ENCODE assay signal across 22 cellular contexts in the genomic region with DNA sequence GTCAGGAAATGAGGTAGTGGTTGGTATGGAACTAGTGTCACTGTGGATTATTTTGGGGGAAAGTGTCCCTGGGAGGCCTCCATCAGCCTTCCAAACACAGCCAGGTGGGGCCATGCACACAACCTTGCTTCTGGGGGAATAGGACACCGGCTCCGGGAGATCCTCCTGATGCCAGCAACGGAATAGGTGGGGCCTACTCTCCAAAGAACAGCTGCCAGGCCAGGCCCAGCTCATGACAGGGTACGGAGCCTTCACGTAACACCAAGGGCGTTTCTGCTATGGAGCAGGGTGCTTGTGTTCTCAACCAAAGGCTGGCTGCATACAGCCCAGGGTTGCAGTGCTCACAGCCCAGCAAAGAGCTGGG. TPM values are rescaled to one million over a fixed set of nuclear protein-coding genes. Genes with fewer than 3 reads are reported as not detected.
DNase-seq lines count a peak whose midpoint lies in the region; ATAC-seq, FAIRE-seq and TF ChIP-seq lines count a peak whose summit lies in the region.
"Had no signal": no experiment of that assay in that cellular context is flagged by ENCODE, and none has a peak within 500 bp of the region (broad histone marks: within the 10 kb centered on the region; RNA-seq: fewer than 3 reads in every experiment).

No MANE protein-coding gene starts in this region.

- no peaks in the 10 kb centered on the region for H4K20me1 ChIP-seq in K562 (replicated peaks; ENCODE audit: control insufficient read depth, insufficient read depth, low read length)

- FAIRE-seq in K562 (lab: Jason Lieb, UNC): no peak
- FAIRE-seq in kidney (lab: Jason Lieb, UNC): no peak
- FAIRE-seq: GM12878, GM19239 had no signal

- H3K27me3 Mint-ChIP-seq in activated T-cell treated with anti-CD3 and anti-CD28 coated beads, Interleukin-2, amount 50 U/mL, for 24 hours: peaks cover 51% of the 10 kb centered on the region

- H3K4me1 ChIP-seq in right atrium auricular region: peaks cover 0 to 23% of the 10 kb centered on the region in 2 donors
- peaks cover 32 to 39% of the 10 kb centered on the region in 2 experiments for H3K4me1 ChIP-seq in K562 (replicated peaks in 1 of 2; ENCODE audit: control insufficient read depth in 2 of 2, insufficient read depth in 2 of 2, low read length in 2 of 2)
- H3K4me1 ChIP-seq in kidney (ENCODE audit: control insufficient read depth in 1 of 2, insufficient read depth in 1 of 2, low read depth in 1 of 2, low read length in 2 of 2): peaks cover 7% of the 10 kb centered on the region in 2 donors
- no peaks in the 10 kb centered on the region for H3K4me1 ChIP-seq in parathyroid adenoma
- peaks cover 0 to 6% (median 0%) of the 10 kb centered on the region in 4 donors for H3K4me1 ChIP-seq in transverse colon

- 85% methylated on average over 6 of the region's 6 CpGs for WGBS in K562 (ENCODE audit: insufficient coverage, low coverage, missing lambda C conversion rate)
- 84 to 92% methylated on average over 3 to 6 of the region's 6 CpGs for WGBS in transverse colon (ENCODE audit: low coverage in 1 of 2), 2 donors

- peaks cover 4% of the 10 kb centered on the region for H3K9me1 ChIP-seq in K562 (ENCODE audit: control insufficient read depth, insufficient read depth, low read length)

- CTCF ChIA-PET in K562 (lab: Yijun Ruan, JAX; ENCODE audit: low intra/inter-chr PET ratio): no interaction called here

- TF ChIP-seq POLR2A in K562 (conservative IDR thresholded peaks at IDR 0.05) (no peak), transverse colon (IDR thresholded peaks at IDR 0.05) (no peak)

- DNase-seq in Right ventricle myocardium inferior (ENCODE audit: missing footprints) (peak; percentile 45), right atrium auricular region (ENCODE audit: low spot score) (no peak), K562 (ENCODE audit: extremely low read depth in 1 of 4, low spot score in 3 of 4) (no peak), kidney (peak; percentile 60), GM19240 (ENCODE audit: insufficient read length, low spot score) (no peak), transverse colon (no peak)
- no peak for DNase-seq in activated T-cell treated with anti-CD3 and anti-CD28 coated beads, Interleukin-2, amount 50 U/mL, for 24 hours
- DNase-seq: AML-193, COR-L47, EL, KG1, NCI-H1105 treated with DMSO at 0.1 percent for 48 hours, NCI-H1694 treated with DMSO at 0.1 percent for 48 hours, OCI-M1, SIG-M5 had no signal

- H3K27me3 ChIP-seq in right atrium auricular region (no peaks in the 10 kb centered on the region), K562 (ENCODE audit: control insufficient read depth in 2 of 2, insufficient read depth in 2 of 2, low read length in 2 of 2) (no peaks in the 10 kb centered on the region), parathyroid adenoma (ENCODE audit: control insufficient read depth, insufficient read depth, low read length) (no peaks in the 10 kb centered on the region), transverse colon (no peaks in the 10 kb centered on the region)

- no TSS peak for BruUV-seq in K562 (replicated peaks; lab: Mats Ljungman, UMichigan)

- POLR2A ChIA-PET in K562 (lab: Yijun Ruan, JAX): no interaction called here

- H3K27ac Mint-ChIP-seq in activated T-cell treated with anti-CD3 and anti-CD28 coated beads, Interleukin-2, amount 50 U/mL, for 24 hours: no peak overlapping the region
- H3K27ac Mint-ChIP-seq: GM23338 had no signal

- TF ChIP-seq CTCF in right atrium auricular region (IDR thresholded peaks at IDR 0.05) (no peak), K562 (IDR thresholded peaks at IDR 0.05 in 2 of 3, conservative IDR thresholded peaks at IDR 0.05 in 1 of 3; ENCODE audit: insufficient read depth in 2 of 3, low read depth in 1 of 3, low read length in 3 of 3) (no peak), kidney (IDR thresholded peaks at IDR 0.05; ENCODE audit: borderline replicate concordance, extremely low read depth, insufficient read depth) (no peak), parathyroid adenoma (IDR thresholded peaks at IDR 0.05) (no peak), transverse colon (IDR thresholded peaks at IDR 0.05) (no peak)

- H3K4me1 Mint-ChIP-seq in activated T-cell treated with anti-CD3 and anti-CD28 coated beads, Interleukin-2, amount 50 U/mL, for 24 hours (ENCODE audit: low read depth): no peaks in the 10 kb centered on the region

- H3K9ac ChIP-seq in K562 (ENCODE audit: insufficient read depth in 1 of 2, low read depth in 2 of 2, low read length in 2 of 2) (peak overlapping the region in 1 of 2 experiments; percentile 57; a peak in 1 of 4 replicates), kidney (ENCODE audit: low read length in 2 of 2) (no peak overlapping the region), parathyroid adenoma (no peak overlapping the region)

- H3K9me3 Mint-ChIP-seq in activated T-cell treated with anti-CD3 and anti-CD28 coated beads, Interleukin-2, amount 50 U/mL, for 24 hours: no peaks in the 10 kb centered on the region
- H3K9me3 Mint-ChIP-seq: GM23338 had no signal

- no peaks in the 10 kb centered on the region for H3K9me3 ChIP-seq in right atrium auricular region
- H3K9me3 ChIP-seq in K562 (replicated peaks; ENCODE audit: control insufficient read depth, insufficient read depth, low read depth, low read length): no peaks in the 10 kb centered on the region
- no peaks in the 10 kb centered on the region for H3K9me3 ChIP-seq in kidney (ENCODE audit: control insufficient read depth in 1 of 2, low read length in 2 of 2)
- no peaks in the 10 kb centered on the region for H3K9me3 ChIP-seq in parathyroid adenoma (ENCODE audit: control insufficient read depth, low read length)
- H3K9me3 ChIP-seq in transverse colon: no peaks in the 10 kb centered on the region

- ATAC-seq in Right ventricle myocardium inferior: no peak
- no peak for ATAC-seq in K562
- ATAC-seq: GM12878, GM23338, HCT116 had no signal

- peak overlapping the region in 1 of 2 donors; percentile 31 for H3K27ac ChIP-seq in right atrium auricular region
- peak overlapping the region; percentile 67; the same call in 2 of the 3 replicates for H3K27ac ChIP-seq in K562 (ENCODE audit: extremely low read depth, low read depth, low read length)
- no peak overlapping the region for H3K27ac ChIP-seq in kidney (ENCODE audit: low read depth in 2 of 2, low read length in 2 of 2)
- H3K27ac ChIP-seq in parathyroid adenoma: peak overlapping the region; percentile 54
- no peak overlapping the region for H3K27ac ChIP-seq in transverse colon
- H3K27ac ChIP-seq: 22Rv1 had no signal

- H3K79me2 ChIP-seq in K562 (ENCODE audit: control insufficient read depth, insufficient read depth, low read length) (no peaks in the 10 kb centered on the region), parathyroid adenoma (no peaks in the 10 kb centered on the region)

- TF ChIP-seq EP300 in K562 (IDR thresholded peaks at IDR 0.05; ENCODE audit: low read length) (no peak), transverse colon (IDR thresholded peaks at IDR 0.05; ENCODE audit: low read depth) (no peak)

- no peaks in the 10 kb centered on the region for H3K36me3 Mint-ChIP-seq in activated T-cell treated with anti-CD3 and anti-CD28 coated beads, Interleukin-2, amount 50 U/mL, for 24 hours (ENCODE audit: low read depth)

- no peaks in the 10 kb centered on the region for H3K36me3 ChIP-seq in right atrium auricular region
- H3K36me3 ChIP-seq in K562 (ENCODE audit: control insufficient read depth, insufficient read depth, low read length): no peaks in the 10 kb centered on the region
- no peaks in the 10 kb centered on the region for H3K36me3 ChIP-seq in kidney (ENCODE audit: control insufficient read depth in 1 of 2, insufficient read depth in 2 of 2, low read length in 2 of 2)
- H3K36me3 ChIP-seq in parathyroid adenoma (ENCODE audit: control insufficient read depth, insufficient read depth, low read length): no peaks in the 10 kb centered on the region
- no peaks in the 10 kb centered on the region for H3K36me3 ChIP-seq in transverse colon

- TF ChIP-seq RAD21 in K562 (CRISPR knock-in tag; conservative IDR thresholded peaks at IDR 0.05 in 1 of 2, IDR thresholded peaks at IDR 0.05 in 1 of 2): no peak

- intact Hi-C loops in Right ventricle myocardium inferior (cut with DNase I): no loop called here
- intact Hi-C loops in K562 (cut with micrococcal nuclease): no loop called here
- intact Hi-C loops in kidney (cut with DNase I): no loop called here
- intact Hi-C loops in transverse colon (cut with DNase I; ENCODE audit: low total_unique reads): no loop called here

- H3K4me3 Mint-ChIP-seq in activated T-cell treated with anti-CD3 and anti-CD28 coated beads, Interleukin-2, amount 50 U/mL, for 24 hours: no peak overlapping the region
- H3K4me3 Mint-ChIP-seq: GM23338 had no signal

- in situ Hi-C loops in K562 (cut with MboI) (no loop called here), transverse colon (cut with MboI; ENCODE audit: low pct_ligation_motif_present in 1 of 4, low pct_unique_long_range_greater_than_20kb in 1 of 4, low sequenced_read_pairs in 3 of 4) (no loop called here)

- H3K4me3 ChIP-seq in right atrium auricular region: no peak overlapping the region
- no peak overlapping the region for H3K4me3 ChIP-seq in K562
- no peak overlapping the region for H3K4me3 ChIP-seq in kidney (ENCODE audit: low read length in 2 of 2)
- H3K4me3 ChIP-seq in parathyroid adenoma (ENCODE audit: low read depth, low read length): no peak overlapping the region
- H3K4me3 ChIP-seq in transverse colon: no peak overlapping the region
- H3K4me3 ChIP-seq: GM12878, GM23338 had no signal

- H3K4me2 ChIP-seq in K562 (ENCODE audit: insufficient read depth, low read length): no peak overlapping the region
- H3K4me2 ChIP-seq in parathyroid adenoma (ENCODE audit: low read length): no peak overlapping the region
- H3K4me2 ChIP-seq: GM23338 had no signal

- peak overlapping the region; percentile 46 for H2AFZ ChIP-seq in K562 (ENCODE audit: low read depth, low read length)
- H2AFZ ChIP-seq in parathyroid adenoma: no peak overlapping the region
- H2AFZ ChIP-seq: GM23338 had no signal

RNA-seq across cellular contexts. Expression of gene LINC01488, which starts 30.6 kb away (rescaled TPM):
- total RNA-seq in Right ventricle myocardium inferior: 0.08 TPM
- not detected for total RNA-seq in right atrium auricular region
- not detected in 2 replicates for total RNA-seq in K562 (2011; cell fraction: chromatin; rRNA removed; ENCODE audit: low replicate concordance)
- not detected in 2 replicates for total RNA-seq in K562 (2011; cell fraction: nucleolus; rRNA removed)
- total RNA-seq in K562 (2011; cell fraction: nucleoplasm; rRNA removed): not detected in 2 replicates
- total RNA-seq in K562 (2014; rRNA removed): not detected in 2 replicates
- not detected in 2 replicates for total RNA-seq in K562 (2014; rRNA removed; fragmentation: Illumina TruSeq; extraction: Trizol)
- total RNA-seq in K562 (2015; rRNA removed; fragmentation: Illumina TruSeq; extraction: Trizol): not detected in 2 replicates
- total RNA-seq in K562 (2021): not detected in 2 replicates
- polyA plus RNA-seq in K562 (2011; rRNA removed): not detected in 2 replicates
- polyA plus RNA-seq in K562 (2011; cell fraction: cytosol; rRNA removed): not detected in 2 replicates
- polyA plus RNA-seq in K562 (2011; cell fraction: nucleus; rRNA removed): not detected in 2 replicates
- not detected in 2 replicates for polyA plus RNA-seq in K562 (2012)
- not detected in 2 replicates for polyA plus RNA-seq in K562 (2014; fragmentation: Illumina TruSeq; extraction: Trizol)
- polyA plus RNA-seq in K562 (2014; fragmentation: Nextera tagmentation; extraction: Ambion mirVana): not detected
- not detected in 2 replicates for polyA plus RNA-seq in K562 (2014; rRNA removed)
- polyA minus RNA-seq in K562 (2011; rRNA and poly(A)+ RNA removed): not detected in 2 replicates
- not detected in 2 replicates for polyA minus RNA-seq in K562 (2011; cell fraction: cytosol; rRNA and poly(A)+ RNA removed)
- polyA minus RNA-seq in K562 (2011; cell fraction: nucleus; rRNA and poly(A)+ RNA removed): not detected in 2 replicates
- not detected for total RNA-seq in kidney
- polyA plus RNA-seq in kidney (ENCODE audit: insufficient read depth, low read depth, low replicate concordance): not detected
- total RNA-seq in transverse colon: not detected
- total RNA-seq: GM12878, GM23338, NCI-H460 had no signal
- polyA plus RNA-seq: GM12878, GM23338 had no signal

Comparison
In these comparisons a context has a peak if more than half of its experiments do, and no peak if none do; other contexts are left out.
1. DNase-seq: peak in Right ventricle myocardium inferior (single experiment) and kidney (single experiment); none in right atrium auricular region (single experiment), K562 (0 of 4), GM19240 (single experiment), transverse colon (single experiment) and activated T-cell treated with anti-CD3 and anti-CD28 coated beads, Interleukin-2, amount 50 U/mL, for 24 hours (single experiment).
2. H3K27ac ChIP-seq: peak in K562 (single experiment) and parathyroid adenoma (single experiment); none in kidney (0 of 2) and transverse colon (0 of 4).